Comparison of ENCODE assay signal across 13 cellular contexts in genomic region chr16:56311208-56312027, GRCh38.
DNase-seq lines count a peak whose midpoint lies in the region; ATAC-seq, FAIRE-seq and TF ChIP-seq lines count a peak whose summit lies in the region.
"Had no signal": no experiment of that assay in that cellular context is flagged by ENCODE, and none has a peak within 500 bp of the region (broad histone marks: within the 10 kb centered on the region; RNA-seq: fewer than 3 reads in every experiment).

No MANE protein-coding gene starts in this region.

- H3K9me3 ChIP-seq in MG63 = no peaks in the 10 kb centered on the region
- H3K9me3 ChIP-seq in SJCRH30 (replicated peaks) = no peaks in the 10 kb centered on the region
- H3K9me3 ChIP-seq in lower lobe of right lung = no peaks in the 10 kb centered on the region
- H3K9me3 ChIP-seq: ascending aorta, gastrocnemius medialis had no signal

- H3K36me3 ChIP-seq in MG63 = no peaks in the 10 kb centered on the region
- H3K36me3 ChIP-seq in SJCRH30 = no peaks in the 10 kb centered on the region
- H3K36me3 ChIP-seq in lower lobe of right lung = no peaks in the 10 kb centered on the region
- H3K36me3 ChIP-seq: ascending aorta, gastrocnemius medialis had no signal

- no peak overlapping the region for H3K27ac ChIP-seq in SJCRH30
- no peak overlapping the region for H3K27ac ChIP-seq in lower lobe of right lung
- H3K27ac ChIP-seq: ascending aorta, gastrocnemius medialis had no signal

- FAIRE-seq in urothelium cell line (lab: Jason Lieb, UNC) = no peak

- ATAC-seq in lower lobe of right lung = peak; percentile 24 to 32
- ATAC-seq: gastrocnemius medialis had no signal

- no peak overlapping the region for H3K4me3 ChIP-seq in MG63
- peak overlapping the region; percentile 9 for H3K4me3 ChIP-seq in SJCRH30
- H3K4me3 ChIP-seq in lower lobe of right lung = no peak overlapping the region
- H3K4me3 ChIP-seq: ascending aorta, gastrocnemius medialis had no signal

- H3K4me1 ChIP-seq in SJCRH30 (peaks cover 6% of the 10 kb centered on the region; the same call in 1 of the 2 replicates), lower lobe of right lung (no peaks in the 10 kb centered on the region)
- H3K4me1 ChIP-seq: ascending aorta, gastrocnemius medialis had no signal

- DNase-seq in DMS53 treated with DMSO at 0.1 percent for 48 hours (lab: John Stamatoyannopoulos, UW; ENCODE audit: unreplicated experiment) = peak; percentile 87
- peak; percentile 31 for DNase-seq in MG63
- peak; percentile 81 to 83 for DNase-seq in SJCRH30
- no peak for DNase-seq in lower lobe of right lung
- DNase-seq in stimulated activated CD4-positive, alpha-beta T cell treated with anti-CD3 and anti-CD28 coated beads, Interleukin-4, amount 100 ng/mL, for 4 hours = no peak
- DNase-seq in activated T-cell treated with anti-CD3 and anti-CD28 coated beads, Interleukin-2, amount 50 U/mL, for 48 hours = no peak
- DNase-seq in epidermal melanocyte (ENCODE audit: insufficient read length, low spot score) = no peak
- no peak for DNase-seq in urothelium cell line (ENCODE audit: low spot score)
- DNase-seq: activated CD4-positive, alpha-beta T cell treated with anti-CD3 and anti-CD28 coated beads for 4 hours; gastrocnemius medialis; GOT3; naive B cell had no signal

- intact Hi-C loops in lower lobe of right lung (cut with DNase I) = no loop called here

- no peak for TF ChIP-seq CTCF in lower lobe of right lung (IDR thresholded peaks at IDR 0.05)

- no peaks in the 10 kb centered on the region for H3K27me3 ChIP-seq in MG63
- no peaks in the 10 kb centered on the region for H3K27me3 ChIP-seq in SJCRH30
- H3K27me3 ChIP-seq in lower lobe of right lung (ENCODE audit: low read depth) = no peaks in the 10 kb centered on the region
- H3K27me3 ChIP-seq: ascending aorta, gastrocnemius medialis had no signal

Comparison
In these comparisons a context has a peak if more than half of its experiments do, and no peak if none do; other contexts are left out.
1. DNase-seq: peak in DMS53 treated with DMSO at 0.1 percent for 48 hours (single experiment), MG63 (single experiment) and SJCRH30 (2 of 2); none in lower lobe of right lung (single experiment), stimulated activated CD4-positive, alpha-beta T cell treated with anti-CD3 and anti-CD28 coated beads, Interleukin-4, amount 100 ng/mL, for 4 hours (0 of 2), activated T-cell treated with anti-CD3 and anti-CD28 coated beads, Interleukin-2, amount 50 U/mL, for 48 hours (0 of 2), epidermal melanocyte (single experiment) and urothelium cell line (single experiment).